9 cellular contexts compared by ENCODE assay signal in the genomic region with DNA sequence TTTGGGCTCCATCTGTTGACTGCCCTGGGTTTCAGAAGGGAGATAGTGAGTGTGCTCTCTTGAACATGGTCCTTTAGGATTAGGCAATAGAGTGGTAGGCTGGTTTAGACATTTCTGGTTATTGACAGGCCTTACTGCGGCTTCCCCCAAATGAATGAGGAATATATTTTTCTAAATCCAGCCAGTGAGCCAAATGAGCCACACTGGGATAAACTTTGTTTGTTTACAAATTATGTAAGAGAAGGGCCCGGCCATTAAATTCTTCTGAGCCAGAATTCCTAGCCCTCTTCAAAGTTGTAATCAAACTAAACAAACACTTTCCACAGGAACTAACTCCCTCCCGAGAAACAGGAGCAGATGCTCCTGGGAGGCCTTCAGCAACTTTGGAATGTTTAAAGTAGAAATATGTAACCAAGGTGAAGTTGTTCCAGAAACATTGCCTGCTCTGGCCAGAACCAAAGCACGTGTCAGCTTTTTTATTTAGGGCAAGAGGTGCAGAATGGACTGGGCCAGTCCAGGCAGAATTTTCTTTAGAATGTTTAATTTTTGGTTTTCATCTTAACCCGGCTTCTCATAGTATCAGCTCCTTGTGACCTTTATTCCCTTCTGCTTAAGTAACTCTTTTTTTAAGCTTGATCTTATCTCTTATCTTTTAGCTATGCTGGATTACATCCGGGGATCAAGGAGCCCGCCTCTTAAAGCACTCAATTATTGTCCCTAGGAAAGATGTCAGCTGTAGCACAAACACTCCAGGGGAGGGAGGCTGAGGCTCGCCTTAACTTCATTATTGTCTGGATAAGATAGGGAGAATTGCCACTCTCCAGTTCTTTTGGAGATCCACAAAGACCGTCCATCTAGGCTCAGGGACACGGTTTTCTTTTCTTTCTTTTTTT. TPM values are rescaled to one million over a fixed set of nuclear protein-coding genes. Genes with fewer than 3 reads are reported as not detected.
DNase-seq lines count a peak whose midpoint lies in the region; ATAC-seq and TF ChIP-seq lines count a peak whose summit lies in the region.
"Had no signal": no experiment of that assay in that cellular context is flagged by ENCODE, and none has a peak within 500 bp of the region (broad histone marks: within the 10 kb centered on the region; RNA-seq: fewer than 3 reads in every experiment).

No MANE protein-coding gene starts in this region.

- H4K91ac ChIP-seq in trophoblast cell (ENCODE audit: low read depth, low read length) = no peak overlapping the region

- no peak overlapping the region for H2AFZ ChIP-seq in trophoblast cell (ENCODE audit: insufficient read depth, low read length, poor library complexity)

- H3K9ac ChIP-seq in trophoblast cell (ENCODE audit: low read length) = no peak overlapping the region

- no peak overlapping the region for H2BK12ac ChIP-seq in trophoblast cell (ENCODE audit: low read length)

- no peak overlapping the region for H3K4me2 ChIP-seq in trophoblast cell (ENCODE audit: low read length)

- POLR2A ChIA-PET in BJ (lab: Charles Lee) = no interaction called here

- peak overlapping the region; percentile 77 for H2BK5ac ChIP-seq in trophoblast cell (ENCODE audit: low read depth, low read length, poor library complexity)

- TF ChIP-seq CTCF in BJ (IDR thresholded peaks at IDR 0.05; ENCODE audit: insufficient read depth, low read depth, low read length) (no peak), heart left ventricle (IDR thresholded peaks at IDR 0.05) (no peak), foreskin keratinocyte (conservative IDR thresholded peaks at IDR 0.05) (no peak)

- no peak for TF ChIP-seq POLR2A in heart left ventricle (IDR thresholded peaks at IDR 0.05)

- CTCF ChIA-PET in BJ (lab: Yijun Ruan, JAX) = no interaction called here

- ATAC-seq in heart left ventricle (peak; percentile 37 to 64 (median 57)), foreskin keratinocyte (no peak)

- intact Hi-C loops in heart left ventricle (cut with DNase I) = no loop called here

- H3K18ac ChIP-seq in trophoblast cell (ENCODE audit: low read length) = no peak overlapping the region

- no peaks in the 10 kb centered on the region for H3K27me3 ChIP-seq in BJ (ENCODE audit: control insufficient read depth, insufficient read depth, low read length)
- no peaks in the 10 kb centered on the region for H3K27me3 ChIP-seq in SJSA1 (replicated peaks)
- H3K27me3 ChIP-seq in heart left ventricle = no peaks in the 10 kb centered on the region
- H3K27me3 ChIP-seq in trophoblast cell (ENCODE audit: insufficient read depth, low read length) = no peaks in the 10 kb centered on the region
- H3K27me3 ChIP-seq in foreskin keratinocyte = no peaks in the 10 kb centered on the region

- in situ Hi-C loops in KBM-7 (cut with MboI; ENCODE audit: low pct_unique_long_range_greater_than_20kb, low sequenced_read_pairs) = no loop called here

- H3K23ac ChIP-seq in trophoblast cell (ENCODE audit: low read length) = no peak overlapping the region

- peaks cover 11% of the 10 kb centered on the region for H3K79me2 ChIP-seq in trophoblast cell (ENCODE audit: control insufficient read depth, insufficient read depth, low read length, poor library complexity)

- no peak overlapping the region for H4K8ac ChIP-seq in trophoblast cell (ENCODE audit: low read depth, low read length)

- H2AK5ac ChIP-seq in trophoblast cell (ENCODE audit: low read length) = no peak overlapping the region

- peaks cover 20% of the 10 kb centered on the region for H3K4me1 ChIP-seq in SJSA1 (replicated peaks)
- H3K4me1 ChIP-seq in heart left ventricle = peaks cover 0 to 42% (median 18%) of the 10 kb centered on the region in 12 donors
- H3K4me1 ChIP-seq in trophoblast cell (ENCODE audit: control insufficient read depth in 1 of 2, insufficient read depth in 2 of 2, low read length in 2 of 2) = peaks cover 10 to 11% of the 10 kb centered on the region in 2 experiments
- no peaks in the 10 kb centered on the region for H3K4me1 ChIP-seq in foreskin keratinocyte

- no peaks in the 10 kb centered on the region for H3K79me1 ChIP-seq in trophoblast cell (ENCODE audit: low read length)

- H3K36me3 ChIP-seq in BJ (ENCODE audit: control insufficient read depth, insufficient read depth, low read length) (no peaks in the 10 kb centered on the region), SJSA1 (no peaks in the 10 kb centered on the region), heart left ventricle (no peaks in the 10 kb centered on the region), trophoblast cell (ENCODE audit: control insufficient read depth in 1 of 2, insufficient read depth in 2 of 2, low read length in 2 of 2) (no peaks in the 10 kb centered on the region)

- WGBS in heart left ventricle, 4 donors = 45 to 49% (median 47%) methylated on average over 10 of the region's 10 CpGs
- WGBS in trophoblast cell (ENCODE audit: extremely low coverage, insufficient coverage, insufficient read length) = no CpG with 5 or more reads among the region's 10 CpGs

- H3K4ac ChIP-seq in trophoblast cell (ENCODE audit: low read depth, low read length) = no peak overlapping the region

- peak; percentile 28 for DNase-seq in BJ (ENCODE audit: low read depth)
- peak; percentile 55 to 83 for DNase-seq in SJSA1 (ENCODE audit: low read depth in 1 of 2, low spot score in 2 of 2)
- DNase-seq in heart left ventricle = no peak
- DNase-seq in trophoblast cell = peak; percentile 21 to 58
- DNase-seq in NCI-H526 treated with DMSO at 0.1 percent for 48 hours (lab: John Stamatoyannopoulos, UW) = no peak
- DNase-seq in KBM-7 = no peak
- no peak for DNase-seq in stimulated activated naive CD4-positive, alpha-beta T cell (lab: John Stamatoyannopoulos, UW)
- no peak for DNase-seq in foreskin keratinocyte
- DNase-seq: cerebellar nuclear complex had no signal

- H4K12ac ChIP-seq in trophoblast cell (ENCODE audit: low read depth, low read length) = no peak overlapping the region

- peak overlapping the region; percentile 30 for H3K27ac ChIP-seq in SJSA1
- H3K27ac ChIP-seq in heart left ventricle = peak overlapping the region in 11 of 12 donors; percentile 39 to 80 (median 55)
- peak overlapping the region; percentile 74 for H3K27ac ChIP-seq in trophoblast cell (ENCODE audit: low read depth, low read length)
- H3K27ac ChIP-seq in foreskin keratinocyte = no peak overlapping the region

- H3K9me3 ChIP-seq in SJSA1 (replicated peaks) = no peaks in the 10 kb centered on the region
- no peaks in the 10 kb centered on the region for H3K9me3 ChIP-seq in heart left ventricle
- H3K9me3 ChIP-seq in trophoblast cell (ENCODE audit: insufficient read depth, low read depth, low read length) = no peaks in the 10 kb centered on the region

- H3K4me3 ChIP-seq in BJ (ENCODE audit: low read depth, low read length) = no peak overlapping the region
- no peak overlapping the region for H3K4me3 ChIP-seq in SJSA1
- H3K4me3 ChIP-seq in heart left ventricle = no peak overlapping the region
- H3K4me3 ChIP-seq in trophoblast cell (ENCODE audit: low read depth, low read length) = no peak overlapping the region

- H2BK120ac ChIP-seq in trophoblast cell (ENCODE audit: insufficient read depth, low read length, poor library complexity) = peak overlapping the region; percentile 19

- no peak overlapping the region for H3K14ac ChIP-seq in trophoblast cell (ENCODE audit: low read length)

RNA-seq across cellular contexts. Expression of a gene that starts 28.7 kb away (rescaled TPM):
- polyA plus RNA-seq in BJ (2011; rRNA removed) (0.75 and 1.1 TPM in 2 replicates), heart left ventricle (1 to 10 TPM; 1.8 to 6.2 TPM), foreskin keratinocyte (1.6 and 2.1 TPM in 2 replicates)
- 1.2 and 1.5 TPM in 2 replicates for polyA minus RNA-seq in BJ (2011; rRNA and poly(A)+ RNA removed)
- total RNA-seq in SJSA1 (2014; rRNA removed; shearing (Covaris generic)) = 3.2 and 6.0 TPM in 2 replicates
- total RNA-seq in heart left ventricle (1 to 10 TPM; 5.3 to 9.2 (median 7.3) TPM), foreskin keratinocyte (5.9 and 6.7 TPM in 2 replicates)
- polyA plus RNA-seq in trophoblast cell (2013) = 13.0 and 13.6 TPM in 2 replicates

Comparison
In these comparisons a context has a peak if more than half of its experiments do, and no peak if none do; other contexts are left out.
1. DNase-seq: peak in BJ (single experiment), SJSA1 (2 of 2) and trophoblast cell (2 of 2); none in heart left ventricle (0 of 5), NCI-H526 treated with DMSO at 0.1 percent for 48 hours (single experiment), KBM-7 (single experiment), stimulated activated naive CD4-positive, alpha-beta T cell (0 of 6) and foreskin keratinocyte (0 of 2).